Comparison of ENCODE assay signal across 8 cellular contexts in genomic region chr12:122356192-122356635, GRCh38.
DNase-seq lines count a peak whose midpoint lies in the region; ATAC-seq and TF ChIP-seq lines count a peak whose summit lies in the region.

No MANE protein-coding gene starts in this region.

- DNase-seq in AG09319 (ENCODE audit: extremely low read depth, low read depth), result peak; percentile 42
- peak; percentile 32 for DNase-seq in H4 (ENCODE audit: low spot score)
- peak; percentile 39 for DNase-seq in NCI-H524 treated with DMSO at 0.1 percent for 48 hours (lab: John Stamatoyannopoulos, UW)
- peak; percentile 88 for DNase-seq in activated CD4-positive, alpha-beta T cell treated with anti-CD3 and anti-CD28 coated beads, Interleukin-2, amount 10 ng/mL, durations not matched to agents 24 days and 14 days
- peak; percentile 38 for DNase-seq in effector CD4-positive, alpha-beta T cell
- peak; percentile 53 for DNase-seq in midbrain (lab: John Stamatoyannopoulos, UW)

- H3K27me3 Mint-ChIP-seq in activated CD4-positive, alpha-beta T cell treated with anti-CD3 and anti-CD28 coated beads, Interleukin-2, amount 10 ng/mL, durations not matched to agents 24 days and 14 days, result no peaks in the 10 kb centered on the region
- H3K27me3 Mint-ChIP-seq in stimulated activated memory B cell treated with anti-CD40 and anti-IgM and Interleukin-4, amounts not matched to agents 10 μg/mL and 1 μg/mL and 100 μg/mL, for 72 hours, result no peaks in the 10 kb centered on the region

- H3K9me3 Mint-ChIP-seq in activated CD4-positive, alpha-beta T cell treated with anti-CD3 and anti-CD28 coated beads, Interleukin-2, amount 10 ng/mL, durations not matched to agents 24 days and 14 days, result no peaks in the 10 kb centered on the region
- H3K9me3 Mint-ChIP-seq in stimulated activated memory B cell treated with anti-CD40 and anti-IgM and Interleukin-4, amounts not matched to agents 10 μg/mL and 1 μg/mL and 100 μg/mL, for 72 hours, result no peaks in the 10 kb centered on the region

- H3K4me1 Mint-ChIP-seq in activated CD4-positive, alpha-beta T cell treated with anti-CD3 and anti-CD28 coated beads, Interleukin-2, amount 10 ng/mL, durations not matched to agents 24 days and 14 days, result peaks cover 9% of the 10 kb centered on the region
- H3K4me1 Mint-ChIP-seq in stimulated activated memory B cell treated with anti-CD40 and anti-IgM and Interleukin-4, amounts not matched to agents 10 μg/mL and 1 μg/mL and 100 μg/mL, for 72 hours, result no peaks in the 10 kb centered on the region

- TF ChIP-seq CTCF in AG09319 (IDR thresholded peaks at IDR 0.05; ENCODE audit: low read depth, low read length), result peak; percentile 78

- H3K36me3 Mint-ChIP-seq in activated CD4-positive, alpha-beta T cell treated with anti-CD3 and anti-CD28 coated beads, Interleukin-2, amount 10 ng/mL, durations not matched to agents 24 days and 14 days (ENCODE audit: low read depth), result peaks cover 39% of the 10 kb centered on the region
- peaks cover 51% of the 10 kb centered on the region for H3K36me3 Mint-ChIP-seq in stimulated activated memory B cell treated with anti-CD40 and anti-IgM and Interleukin-4, amounts not matched to agents 10 μg/mL and 1 μg/mL and 100 μg/mL, for 72 hours

- peak; percentile 56 for ATAC-seq in stimulated activated memory B cell treated with anti-CD40 and anti-IgM and Interleukin-4, amounts not matched to agents 10 μg/mL and 1 μg/mL and 100 μg/mL, for 72 hours
- ATAC-seq in HG03159 (IDR thresholded peaks at IDR 0.05; ENCODE audit: unreplicated experiment), result no peak

- H3K4me3 Mint-ChIP-seq in activated CD4-positive, alpha-beta T cell treated with anti-CD3 and anti-CD28 coated beads, Interleukin-2, amount 10 ng/mL, durations not matched to agents 24 days and 14 days, result no peak overlapping the region
- no peak overlapping the region for H3K4me3 Mint-ChIP-seq in stimulated activated memory B cell treated with anti-CD40 and anti-IgM and Interleukin-4, amounts not matched to agents 10 μg/mL and 1 μg/mL and 100 μg/mL, for 72 hours

- H3K27ac Mint-ChIP-seq in activated CD4-positive, alpha-beta T cell treated with anti-CD3 and anti-CD28 coated beads, Interleukin-2, amount 10 ng/mL, durations not matched to agents 24 days and 14 days, result no peak overlapping the region
- no peak overlapping the region for H3K27ac Mint-ChIP-seq in stimulated activated memory B cell treated with anti-CD40 and anti-IgM and Interleukin-4, amounts not matched to agents 10 μg/mL and 1 μg/mL and 100 μg/mL, for 72 hours

- intact Hi-C loops in activated CD4-positive, alpha-beta T cell treated with anti-CD3 and anti-CD28 coated beads, Interleukin-2, amount 10 ng/mL, durations not matched to agents 24 days and 14 days (cut with micrococcal nuclease), result loop anchor here (1.0 to 2.0 kb wide), 2 partner anchors 19 to 225 kb away; no protein-coding TSS in a partner anchor

Comparison
In these comparisons a context has a peak if more than half of its experiments do, and no peak if none do; other contexts are left out.
1. DNase-seq: peak in every context shown above with its lines; median percentile 88 in activated CD4-positive, alpha-beta T cell treated with anti-CD3 and anti-CD28 coated beads, Interleukin-2, amount 10 ng/mL, durations not matched to agents 24 days and 14 days; 53 in midbrain; 42 in AG09319; 39 in NCI-H524 treated with DMSO at 0.1 percent for 48 hours; 38 in effector CD4-positive, alpha-beta T cell; 32 in H4.